In the genomic region with DNA sequence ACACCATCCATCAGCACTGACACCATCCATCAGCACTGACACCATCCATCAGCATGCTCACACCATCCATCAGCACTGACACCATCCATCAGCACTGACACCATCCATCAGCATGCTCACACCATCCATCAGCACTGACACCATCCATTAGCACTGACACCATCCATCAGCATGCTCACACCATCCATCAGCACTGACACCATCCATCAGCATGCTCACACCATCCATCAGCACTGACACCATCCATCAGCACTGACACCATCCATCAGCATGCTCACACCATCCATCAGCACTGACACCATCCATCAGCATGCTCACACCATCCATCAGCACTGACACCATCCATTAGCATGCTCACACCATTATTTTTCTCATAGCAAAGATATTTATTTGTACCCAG, we compare ENCODE assay signal across 1 cellular context. TPM values are rescaled to one million over a fixed set of nuclear protein-coding genes. Genes with fewer than 3 reads are reported as not detected.
"Had no signal": no experiment of that assay in that cellular context is flagged by ENCODE, and none has a peak within 500 bp of the region (broad histone marks: within the 10 kb centered on the region; RNA-seq: fewer than 3 reads in every experiment).

No MANE protein-coding gene starts in this region.

RNA-seq across cellular contexts. Expression of a gene that starts 48.3 kb away (rescaled TPM):
- total RNA-seq: LHCN-M2 had no signal
